Comparison of ENCODE assay signal across 14 cellular contexts in the genomic region with DNA sequence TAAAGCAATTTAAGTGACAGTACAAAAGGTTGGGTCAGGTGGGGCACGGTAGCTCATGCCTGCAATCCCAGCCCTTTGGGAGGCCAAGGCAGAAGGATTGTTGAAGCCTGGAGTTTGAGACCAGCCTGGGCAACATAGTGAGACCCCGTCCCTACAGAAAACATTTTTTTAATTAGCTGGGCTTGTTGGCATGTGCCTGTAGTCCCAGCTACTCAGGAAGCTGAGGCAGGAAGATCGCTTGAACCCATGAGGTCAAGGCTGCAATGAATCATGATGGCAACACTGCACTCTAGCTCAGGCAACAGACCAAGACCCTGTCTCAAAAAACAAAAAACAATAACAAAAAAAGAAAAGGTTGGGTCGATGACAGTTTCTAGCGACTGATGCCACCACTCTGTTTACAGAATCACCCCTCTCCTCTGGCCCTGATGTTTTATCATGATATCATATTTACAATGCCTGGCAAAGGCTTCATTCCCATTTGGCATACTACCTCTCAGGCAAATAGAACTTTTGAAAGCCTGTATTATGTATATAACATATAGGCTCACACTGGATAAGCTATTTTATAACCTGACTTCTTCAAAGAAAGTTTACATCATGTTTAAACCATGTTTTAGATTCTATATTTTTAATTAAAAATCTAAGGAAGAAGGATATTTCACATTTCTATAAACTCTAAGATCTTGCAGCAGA. TPM values are rescaled to one million over a fixed set of nuclear protein-coding genes. Genes with fewer than 3 reads are reported as not detected.
DNase-seq lines count a peak whose midpoint lies in the region; ATAC-seq and TF ChIP-seq lines count a peak whose summit lies in the region.
"Had no signal": no experiment of that assay in that cellular context is flagged by ENCODE, and none has a peak within 500 bp of the region (broad histone marks: within the 10 kb centered on the region; RNA-seq: fewer than 3 reads in every experiment).

No MANE protein-coding gene starts in this region.

- DNase-seq in EL: peak; percentile 14
- no peak for DNase-seq in RWPE2 (ENCODE audit: low spot score)
- DNase-seq in left kidney (ENCODE audit: low read depth, low spot score): peak; percentile 41
- peak; percentile 51 for DNase-seq in pulmonary artery endothelial cell (ENCODE audit: low read depth, low spot score)
- DNase-seq in HCEC 1CT: no peak
- DNase-seq in activated CD8-positive, alpha-beta memory T cell treated with anti-CD3 and anti-CD28 coated beads, Interleukin-2, amount 50 U/mL, for 48 hours: no peak
- DNase-seq in NCI-H1930 (lab: John Stamatoyannopoulos, UW): no peak
- DNase-seq: DMS153, MV-4-11, NCI-H1417, NCI-H187 treated with DMSO at 0.1 percent for 48 hours, NCI-H69, RPMI8226 had no signal

- TF ChIP-seq CTCF in RWPE2 (IDR thresholded peaks at IDR 0.05; ENCODE audit: poor library complexity, severe bottlenecking): no peak

- H3K36me3 ChIP-seq in RWPE2 (ENCODE audit: low read depth): no peaks in the 10 kb centered on the region

- no peaks in the 10 kb centered on the region for H3K9me3 ChIP-seq in RWPE2 (ENCODE audit: severe bottlenecking)

- H3K27ac ChIP-seq in RWPE2 (ENCODE audit: poor library complexity, severe bottlenecking): peak overlapping the region; percentile 99

- ATAC-seq in RWPE2 (ENCODE audit: low read depth) (no peak), HG03159 (IDR thresholded peaks at IDR 0.05; ENCODE audit: unreplicated experiment) (no peak)

- no peak overlapping the region for H3K4me3 ChIP-seq in RWPE2 (ENCODE audit: severe bottlenecking)

- peaks cover 54% of the 10 kb centered on the region for H3K4me1 ChIP-seq in RWPE2 (ENCODE audit: insufficient read depth, poor library complexity, severe bottlenecking)

- no peaks in the 10 kb centered on the region for H3K27me3 ChIP-seq in RWPE2 (ENCODE audit: insufficient read depth, poor library complexity, severe bottlenecking)

RNA-seq across cellular contexts. Expression of gene ABCC2, which starts 0.6 kb away (rescaled TPM):
- 0.66 and 0.99 TPM in 2 replicates for total RNA-seq in pulmonary artery endothelial cell

RNA-seq across cellular contexts. Expression of gene CUTC, which starts 49.8 kb away (rescaled TPM):
- total RNA-seq in pulmonary artery endothelial cell: 28.6 and 41.9 TPM in 2 replicates

RNA-seq across cellular contexts. Expression of gene COX15, which starts 50.0 kb away (rescaled TPM):
- total RNA-seq in pulmonary artery endothelial cell: 40.4 and 52.1 TPM in 2 replicates

Comparison
In these comparisons a context has a peak if more than half of its experiments do, and no peak if none do; other contexts are left out.
1. DNase-seq: peak in EL (single experiment), left kidney (single experiment) and pulmonary artery endothelial cell (single experiment); none in RWPE2 (single experiment), HCEC 1CT (single experiment), activated CD8-positive, alpha-beta memory T cell treated with anti-CD3 and anti-CD28 coated beads, Interleukin-2, amount 50 U/mL, for 48 hours (single experiment) and NCI-H1930 (0 of 2).